ENCODE assay signal across 14 cellular contexts in genomic region chr14:77213657-77214016, GRCh38. TPM values are rescaled to one million over a fixed set of nuclear protein-coding genes. Genes with fewer than 3 reads are reported as not detected.
"Had no signal": no experiment of that assay in that cellular context is flagged by ENCODE, and none has a peak within 500 bp of the region (broad histone marks: within the 10 kb centered on the region; RNA-seq: fewer than 3 reads in every experiment).

No MANE protein-coding gene starts in this region.

- H3K27me3 ChIP-seq: brain microvascular endothelial cell had no signal

- H3K9me3 Mint-ChIP-seq: activated CD4-positive, alpha-beta memory T cell treated with anti-CD3 and anti-CD28 coated beads, Interleukin-2, amount 10 ng/mL, durations not matched to agents 7 days and 5 days; activated naive CD4-positive, alpha-beta T cell treated with anti-CD3 and anti-CD28 coated beads for 36 hours; activated T-helper 17 cell treated with anti-CD3 and anti-CD28 coated beads, Interleukin-2, amount 50 U/mL, for 72 hours had no signal

- H3K4me3 Mint-ChIP-seq: activated CD4-positive, alpha-beta memory T cell treated with anti-CD3 and anti-CD28 coated beads, Interleukin-2, amount 10 ng/mL, durations not matched to agents 7 days and 5 days; activated CD4-positive, alpha-beta T cell treated with anti-CD3 and anti-CD28 coated beads for 36 hours; activated naive CD4-positive, alpha-beta T cell treated with anti-CD3 and anti-CD28 coated beads for 36 hours; activated naive CD8-positive, alpha-beta T cell; activated T-helper 17 cell treated with anti-CD3 and anti-CD28 coated beads, Interleukin-2, amount 50 U/mL, for 72 hours had no signal

- H3K27ac Mint-ChIP-seq: activated CD4-positive, alpha-beta memory T cell treated with anti-CD3 and anti-CD28 coated beads, Interleukin-2, amount 10 ng/mL, durations not matched to agents 7 days and 5 days; activated CD4-positive, alpha-beta T cell treated with anti-CD3 and anti-CD28 coated beads for 36 hours; activated naive CD4-positive, alpha-beta T cell treated with anti-CD3 and anti-CD28 coated beads for 36 hours; activated naive CD8-positive, alpha-beta T cell; activated T-helper 17 cell treated with anti-CD3 and anti-CD28 coated beads, Interleukin-2, amount 50 U/mL, for 72 hours had no signal

- H3K4me3 ChIP-seq: cardiac muscle cell, SK-N-MC had no signal

- H3K4me1 Mint-ChIP-seq: activated CD4-positive, alpha-beta memory T cell treated with anti-CD3 and anti-CD28 coated beads, Interleukin-2, amount 10 ng/mL, durations not matched to agents 7 days and 5 days; activated CD4-positive, alpha-beta T cell treated with anti-CD3 and anti-CD28 coated beads for 36 hours; activated T-helper 17 cell treated with anti-CD3 and anti-CD28 coated beads, Interleukin-2, amount 50 U/mL, for 72 hours had no signal

- DNase-seq: activated CD4-positive, alpha-beta T cell treated with anti-CD3 and anti-CD28 coated beads, Interleukin-2, amount 50 U/mL, for 1 hour; activated gamma-delta T cell had no signal

- H3K27ac ChIP-seq: brain microvascular endothelial cell, cardiac muscle cell, SK-N-MC, WERI-Rb-1 had no signal

- H3K36me3 ChIP-seq: brain microvascular endothelial cell, cardiac muscle cell, WERI-Rb-1 had no signal

RNA-seq across cellular contexts. Expression of gene NGB, which starts 57.4 kb away (rescaled TPM):
- total RNA-seq: activated CD4-positive, alpha-beta memory T cell treated with anti-CD3 and anti-CD28 coated beads, Interleukin-2, amount 10 ng/mL, durations not matched to agents 7 days and 5 days; activated CD4-positive, alpha-beta T cell treated with anti-CD3 and anti-CD28 coated beads for 36 hours; activated CD8-positive, alpha-beta memory T cell treated with anti-CD3 and anti-CD28 coated beads for 36 hours; activated naive CD4-positive, alpha-beta T cell treated with anti-CD3 and anti-CD28 coated beads for 36 hours; activated T-helper 17 cell treated with anti-CD3 and anti-CD28 coated beads, Interleukin-2, amount 50 U/mL, for 72 hours; astrocyte; T-helper 2 cell treated with Interferon-gamma antibody and Interleukin-4, amounts not matched to agents 100 ng/mL and 5 ng/mL, for 36 hours had no signal
- polyA plus RNA-seq: cardiac muscle cell had no signal
